ENCODE assay signal across 26 cellular contexts in genomic region chr1:229268505-229268904, GRCh38. TPM values are rescaled to one million over a fixed set of nuclear protein-coding genes. Genes with fewer than 3 reads are reported as not detected.
DNase-seq lines count a peak whose midpoint lies in the region; ATAC-seq, FAIRE-seq and TF ChIP-seq lines count a peak whose summit lies in the region.
"Had no signal": no experiment of that assay in that cellular context is flagged by ENCODE, and none has a peak within 500 bp of the region (broad histone marks: within the 10 kb centered on the region; RNA-seq: fewer than 3 reads in every experiment).

No MANE protein-coding gene starts in this region.

- H3K9ac ChIP-seq in astrocyte (ENCODE audit: low read length) = no peak overlapping the region

- H3K4me2 ChIP-seq in astrocyte (ENCODE audit: low read length) = no peak overlapping the region

- peaks cover 20% of the 10 kb centered on the region for H4K20me1 ChIP-seq in astrocyte (ENCODE audit: insufficient read depth, low read length)

- DNase-seq in astrocyte (ENCODE audit: low read depth) = peak; percentile 49
- DNase-seq in HEK293T (ENCODE audit: extremely low spot score) = no peak
- no peak for DNase-seq in stimulated activated naive CD8-positive, alpha-beta T cell treated with anti-CD3 and anti-CD28 coated beads, Interleukin-15, amount 100 ng/mL, for 72 hours
- no peak for DNase-seq in GDM1 (lab: John Stamatoyannopoulos, UW)
- DNase-seq in activated CD4-positive, alpha-beta memory T cell treated with anti-CD3 and anti-CD28 coated beads for 36 hours = no peak
- DNase-seq: activated CD4-positive, alpha-beta T cell treated with anti-CD3 and anti-CD28 coated beads, Interleukin-2, amount 50 U/mL, for 1 hour; activated gamma-delta T cell; central memory CD4-positive, alpha-beta T cell; DMS 273 treated with DMSO at 0.1 percent for 48 hours; GOT3; left cardiac atrium; midbrain; MM.1S; NCI-H2227 treated with DMSO at 0.1 percent for 48 hours; PC-3; substantia nigra had no signal

- H3K27me3 ChIP-seq in astrocyte (ENCODE audit: insufficient read depth, low read length) (no peaks in the 10 kb centered on the region), gastroesophageal sphincter (no peaks in the 10 kb centered on the region)
- H3K27me3 ChIP-seq: SJSA1 had no signal

- POLR2A ChIA-PET in HEK293T (lab: Yijun Ruan, JAX) = no interaction called here
- POLR2A ChIA-PET in activated CD4-positive, alpha-beta memory T cell treated with anti-CD3 and anti-CD28 coated beads for 36 hours (lab: Charles Lee) = no interaction called here

- no peak for FAIRE-seq in astrocyte (lab: Jason Lieb, UNC)
- FAIRE-seq: endothelial cell of umbilical vein, GM12878 had no signal

- H3K9me3 ChIP-seq in astrocyte (ENCODE audit: insufficient read depth, low read depth, low read length) = no peaks in the 10 kb centered on the region
- H3K9me3 ChIP-seq in gastroesophageal sphincter = peaks cover 0 to 10% (median 0%) of the 10 kb centered on the region in 3 donors
- H3K9me3 ChIP-seq: prostate gland had no signal

- TF ChIP-seq EP300 in Ishikawa (IDR thresholded peaks at IDR 0.05; ENCODE audit: borderline replicate concordance) (peak; percentile 96), gastroesophageal sphincter (IDR thresholded peaks at IDR 0.05) (no peak)

- no peak for ATAC-seq in gastroesophageal sphincter
- no peak for ATAC-seq in stimulated activated naive CD8-positive, alpha-beta T cell treated with anti-CD3 and anti-CD28 coated beads, Interleukin-15, amount 100 ng/mL, for 72 hours
- ATAC-seq: GM12878, left cardiac atrium, PC-3 had no signal

- peaks cover 6% of the 10 kb centered on the region for H3K9me3 Mint-ChIP-seq in astrocyte (ENCODE audit: unreplicated experiment)
- H3K9me3 Mint-ChIP-seq in stimulated activated naive CD8-positive, alpha-beta T cell treated with anti-CD3 and anti-CD28 coated beads, Interleukin-15, amount 100 ng/mL, for 72 hours = peaks cover 5 to 7% of the 10 kb centered on the region in 2 donors
- peaks cover 10% of the 10 kb centered on the region for H3K9me3 Mint-ChIP-seq in activated CD4-positive, alpha-beta memory T cell treated with anti-CD3 and anti-CD28 coated beads for 36 hours

- H3K27ac Mint-ChIP-seq in astrocyte (ENCODE audit: unreplicated experiment) = no peak overlapping the region
- H3K27ac Mint-ChIP-seq in stimulated activated naive CD8-positive, alpha-beta T cell treated with anti-CD3 and anti-CD28 coated beads, Interleukin-15, amount 100 ng/mL, for 72 hours = no peak overlapping the region
- H3K27ac Mint-ChIP-seq in activated CD4-positive, alpha-beta memory T cell treated with anti-CD3 and anti-CD28 coated beads for 36 hours = no peak overlapping the region
- H3K27ac Mint-ChIP-seq: T-helper 1 cell treated with Interleukin-12 subunit alpha and Interleukin-12 subunit beta and Interleukin-4 antibody, amounts not matched to agents 30 μg/mL and 1 μg/mL, for 36 hours had no signal

- TF ChIP-seq RAD21 in Ishikawa (IDR thresholded peaks at IDR 0.05; ENCODE audit: low read depth) = no peak

- intact Hi-C loops in activated CD4-positive, alpha-beta memory T cell treated with anti-CD3 and anti-CD28 coated beads for 36 hours (cut with micrococcal nuclease) = no loop called here

- peaks cover 9% of the 10 kb centered on the region for H3K4me1 ChIP-seq in astrocyte (ENCODE audit: insufficient read depth, low read length)
- peaks cover 0 to 45% (median 21%) of the 10 kb centered on the region in 3 donors for H3K4me1 ChIP-seq in gastroesophageal sphincter

- H3K4me1 Mint-ChIP-seq in astrocyte (ENCODE audit: low read depth, unreplicated experiment) = peaks cover 10% of the 10 kb centered on the region
- H3K4me1 Mint-ChIP-seq in stimulated activated naive CD8-positive, alpha-beta T cell treated with anti-CD3 and anti-CD28 coated beads, Interleukin-15, amount 100 ng/mL, for 72 hours = peaks cover 29% of the 10 kb centered on the region
- H3K4me1 Mint-ChIP-seq in activated CD4-positive, alpha-beta memory T cell treated with anti-CD3 and anti-CD28 coated beads for 36 hours (ENCODE audit: low read depth) = peaks cover 24% of the 10 kb centered on the region

- peaks cover 5% of the 10 kb centered on the region for H3K36me3 Mint-ChIP-seq in astrocyte (ENCODE audit: low read depth, unreplicated experiment)
- H3K36me3 Mint-ChIP-seq in activated CD4-positive, alpha-beta memory T cell treated with anti-CD3 and anti-CD28 coated beads for 36 hours = no peaks in the 10 kb centered on the region

- WGBS in gastroesophageal sphincter (ENCODE audit: low coverage in 1 of 2), 2 donors = 71% methylated on average over 2 of the region's 2 CpGs; no CpG with 5 or more reads in 1 of the 2 donors

- TF ChIP-seq CTCF in astrocyte (IDR thresholded peaks at IDR 0.05; ENCODE audit: insufficient read depth, low read depth, low read length) (no peak), gastroesophageal sphincter (IDR thresholded peaks at IDR 0.05) (no peak)

- H3K27me3 Mint-ChIP-seq in astrocyte (ENCODE audit: low read depth, unreplicated experiment) = no peaks in the 10 kb centered on the region
- no peaks in the 10 kb centered on the region for H3K27me3 Mint-ChIP-seq in stimulated activated naive CD8-positive, alpha-beta T cell treated with anti-CD3 and anti-CD28 coated beads, Interleukin-15, amount 100 ng/mL, for 72 hours
- no peaks in the 10 kb centered on the region for H3K27me3 Mint-ChIP-seq in activated CD4-positive, alpha-beta memory T cell treated with anti-CD3 and anti-CD28 coated beads for 36 hours
- H3K27me3 Mint-ChIP-seq: IgD-negative memory B cell had no signal

- H3K27ac ChIP-seq in astrocyte (ENCODE audit: low read depth, low read length) (no peak overlapping the region), gastroesophageal sphincter (peak overlapping the region in 3 of 4 donors; percentile 93 to 95 (median 95)), skin epidermis (peak overlapping the region in 12 of 21 experiments; percentile 1 to 88 (median 34))
- H3K27ac ChIP-seq: SJSA1, VCaP had no signal

- H3K4me3 ChIP-seq in astrocyte (ENCODE audit: insufficient read depth, low read depth, low read length) (no peak overlapping the region), gastroesophageal sphincter (no peak overlapping the region), skin epidermis (no peak overlapping the region)
- H3K4me3 ChIP-seq: GM12878, prostate gland, SJSA1 had no signal

- CTCF ChIA-PET in HEK293T (lab: Yijun Ruan, JAX) = interaction anchor here (2.4 kb wide), 1 partner anchor 10 kb away, joined by 5 read pairs; no protein-coding TSS in a partner anchor
- CTCF ChIA-PET in activated CD4-positive, alpha-beta memory T cell treated with anti-CD3 and anti-CD28 coated beads for 36 hours (lab: Charles Lee) = interaction anchor here (0.7 to 1.5 kb wide), 2 partner anchors 10 to 13 kb away, joined by 3 read pairs; no protein-coding TSS in a partner anchor

- peaks cover 22% of the 10 kb centered on the region for H3K79me2 ChIP-seq in astrocyte (ENCODE audit: insufficient read depth, low read length)

- no peak for TF ChIP-seq POLR2A in gastroesophageal sphincter (IDR thresholded peaks at IDR 0.05)

- H3K36me3 ChIP-seq in astrocyte (ENCODE audit: insufficient read depth, low read length) = no peaks in the 10 kb centered on the region
- H3K36me3 ChIP-seq in gastroesophageal sphincter = peaks cover 0 to 4% of the 10 kb centered on the region in 2 donors
- H3K36me3 ChIP-seq: prostate gland had no signal

- H2AFZ ChIP-seq in astrocyte (ENCODE audit: low read depth, low read length) = no peak overlapping the region

- no peak overlapping the region for H3K4me3 Mint-ChIP-seq in astrocyte (ENCODE audit: unreplicated experiment)
- H3K4me3 Mint-ChIP-seq in stimulated activated naive CD8-positive, alpha-beta T cell treated with anti-CD3 and anti-CD28 coated beads, Interleukin-15, amount 100 ng/mL, for 72 hours = no peak overlapping the region
- no peak overlapping the region for H3K4me3 Mint-ChIP-seq in activated CD4-positive, alpha-beta memory T cell treated with anti-CD3 and anti-CD28 coated beads for 36 hours
- H3K4me3 Mint-ChIP-seq: T-helper 1 cell treated with Interleukin-12 subunit alpha and Interleukin-12 subunit beta and Interleukin-4 antibody, amounts not matched to agents 30 μg/mL and 1 μg/mL, for 36 hours had no signal

TF ChIP-seq in Ishikawa, 13 proteins besides CTCF, POLR2A, EP300 and RAD21 (continues in another document):
- TF ChIP-seq CEBPB (IDR thresholded peaks at IDR 0.05) (peak; percentile 8; the same call in 1 of the 2 replicates), EGR1 (IDR thresholded peaks at IDR 0.05) (no peak), ZBTB7A (IDR thresholded peaks at IDR 0.05; ENCODE audit: low read depth) (no peak), FOXM1 (IDR thresholded peaks at IDR 0.05; ENCODE audit: borderline replicate concordance, low read depth) (peak; percentile 92)

TF ChIP-seq in HEK293T, 16 proteins besides CTCF, POLR2A, EP300 and RAD21:
- TF ChIP-seq LEF1 (IDR thresholded peaks at IDR 0.05; ENCODE audit: borderline replicate concordance) = no peak
- TF ChIP-seq HDGF (IDR thresholded peaks at IDR 0.05; ENCODE audit: borderline replicate concordance) = no peak
- no peak for TF ChIP-seq NFRKB (IDR thresholded peaks at IDR 0.05)
- TF ChIP-seq CTBP1 (IDR thresholded peaks at IDR 0.05; ENCODE audit: borderline replicate concordance) = no peak
- TF ChIP-seq SP1 (IDR thresholded peaks at IDR 0.05) = no peak
- no peak for TF ChIP-seq ELF4 (IDR thresholded peaks at IDR 0.05)
- no peak for TF ChIP-seq FOXA1 (IDR thresholded peaks at IDR 0.05)
- no peak for TF ChIP-seq FOXM1 (IDR thresholded peaks at IDR 0.05; ENCODE audit: borderline replicate concordance)
- TF ChIP-seq PKNOX1 (IDR thresholded peaks at IDR 0.05) = no peak
- TF ChIP-seq FOXK2 (IDR thresholded peaks at IDR 0.05) = no peak

RNA-seq across cellular contexts. Expression of gene RAB4A, which starts 2.4 kb away (rescaled TPM):
- total RNA-seq in astrocyte (55.0 and 58.6 TPM in 2 replicates), gastroesophageal sphincter (100 to 1,000 TPM in 3 of 4 donors, 10 to 100 TPM in 1; 69.3 to 136 (median 116) TPM)
- total RNA-seq in activated CD4-positive, alpha-beta memory T cell treated with anti-CD3 and anti-CD28 coated beads for 36 hours = 10 to 100 TPM; 22.9 to 25.9 TPM
